ENCODE assay signal across 1 cellular context in genomic region chr20:17710379-17711305, GRCh38.
TF ChIP-seq lines count a peak whose summit lies in the region.

No MANE protein-coding gene starts in this region.

TF ChIP-seq in HepG2, 621 proteins besides CTCF, POLR2A, EP300 and RAD21 (continued from another document and continues in another):
- TF ChIP-seq ELK4 (CRISPR knock-in tag; IDR thresholded peaks at IDR 0.05; ENCODE audit: borderline replicate concordance), result no peak
- peak; percentile 86 for TF ChIP-seq ZMAT3 (CRISPR knock-in tag; conservative IDR thresholded peaks at IDR 0.05)
- TF ChIP-seq SSRP1 (CRISPR knock-in tag; IDR thresholded peaks at IDR 0.05), result peak; percentile 72; the same call in 1 of the 2 replicates
- 0 out of 2 replicates have a peak, but pooled peaks have one; percentile 26 for TF ChIP-seq SIX1 (CRISPR knock-in tag; IDR thresholded peaks at IDR 0.05; ENCODE audit: borderline replicate concordance)
- TF ChIP-seq E2F1 (CRISPR knock-in tag; IDR thresholded peaks at IDR 0.05), result peak; percentile 40; the same call in 1 of the 2 replicates
- no peak for TF ChIP-seq PRDM10 (CRISPR knock-in tag; IDR thresholded peaks at IDR 0.05; ENCODE audit: low read depth)
- no peak for TF ChIP-seq SNAPC2 (CRISPR knock-in tag; IDR thresholded peaks at IDR 0.05)
- no peak for TF ChIP-seq ADNP (CRISPR knock-in tag; IDR thresholded peaks at IDR 0.05)
- TF ChIP-seq ATRX (CRISPR knock-in tag; IDR thresholded peaks at IDR 0.05; ENCODE audit: borderline replicate concordance), result no peak
- no peak; the same call in 1 of the 2 replicates for TF ChIP-seq TRAFD1 (CRISPR knock-in tag; IDR thresholded peaks at IDR 0.05; ENCODE audit: borderline replicate concordance)
- no peak for TF ChIP-seq DMTF1 (CRISPR knock-in tag; IDR thresholded peaks at IDR 0.05)
- TF ChIP-seq MIER3 (CRISPR knock-in tag; IDR thresholded peaks at IDR 0.05; ENCODE audit: borderline replicate concordance), result 0 out of 2 replicates have a peak, but pooled peaks have one; percentile 17
- TF ChIP-seq NFIC (IDR thresholded peaks at IDR 0.05; ENCODE audit: low read length), result no peak
- TF ChIP-seq ZNF18 (CRISPR knock-in tag; IDR thresholded peaks at IDR 0.05; ENCODE audit: insufficient replicate concordance), result peak; percentile 59
- TF ChIP-seq THAP9 (CRISPR knock-in tag; IDR thresholded peaks at IDR 0.05; ENCODE audit: borderline replicate concordance), result peak; percentile 67; the same call in 1 of the 2 replicates
- no peak for TF ChIP-seq JUN (CRISPR knock-in tag; IDR thresholded peaks at IDR 0.05)
- peak; percentile 84; the same call in 1 of the 2 replicates for TF ChIP-seq CHD4 (IDR thresholded peaks at IDR 0.05; ENCODE audit: borderline replicate concordance, low read length)
- TF ChIP-seq MAX (IDR thresholded peaks at IDR 0.05), result peak; percentile 85
- TF ChIP-seq CCAR2 (optimal IDR thresholded peaks at IDR 0.05; ENCODE audit: low read depth, low read length), result peak; percentile 91
- TF ChIP-seq ZBTB2 (CRISPR knock-in tag; IDR thresholded peaks at IDR 0.05; ENCODE audit: low read depth), result no peak
- TF ChIP-seq BCL3 (CRISPR knock-in tag; IDR thresholded peaks at IDR 0.05), result no peak; the same call in 1 of the 2 replicates
- TF ChIP-seq IRX3 (CRISPR knock-in tag; IDR thresholded peaks at IDR 0.05; ENCODE audit: borderline replicate concordance, low read depth), result no peak
- no peak; the same call in 1 of the 2 replicates for TF ChIP-seq ZBTB7A (CRISPR knock-in tag; IDR thresholded peaks at IDR 0.05)
- TF ChIP-seq HDAC1 (CRISPR knock-in tag; IDR thresholded peaks at IDR 0.05), result peak; percentile 64
- TF ChIP-seq SMAD3 (CRISPR knock-in tag; IDR thresholded peaks at IDR 0.05), result peak; percentile 50; the same call in 1 of the 2 replicates
- peak; percentile 76 for TF ChIP-seq THRA (CRISPR knock-in tag; IDR thresholded peaks at IDR 0.05; ENCODE audit: borderline replicate concordance)
- TF ChIP-seq ZNF781 (CRISPR knock-in tag; IDR thresholded peaks at IDR 0.05; ENCODE audit: borderline replicate concordance, not compliant biosample characterization), result no peak
- TF ChIP-seq ZNF562 (CRISPR knock-in tag; IDR thresholded peaks at IDR 0.05; ENCODE audit: borderline replicate concordance), result no peak
- TF ChIP-seq MTF2 (CRISPR knock-in tag; IDR thresholded peaks at IDR 0.05; ENCODE audit: borderline replicate concordance), result 0 out of 2 replicates have a peak, but pooled peaks have one; percentile 23
- no peak for TF ChIP-seq TAF15 (IDR thresholded peaks at IDR 0.05; ENCODE audit: low read depth, low read length, poor library complexity, severe bottlenecking)
- peak; percentile 88 for TF ChIP-seq HNF4G (IDR thresholded peaks at IDR 0.05; ENCODE audit: borderline replicate concordance, low read depth, low read length)
- peak; percentile 94 for TF ChIP-seq HNF4G (CRISPR knock-in tag; IDR thresholded peaks at IDR 0.05; ENCODE audit: borderline replicate concordance, low read depth)
- TF ChIP-seq SMYD3 (CRISPR knock-in tag; IDR thresholded peaks at IDR 0.05), result no peak
- peak; percentile 73; the same call in 1 of the 2 replicates for TF ChIP-seq ZNF160 (CRISPR knock-in tag; IDR thresholded peaks at IDR 0.05)
- TF ChIP-seq ZBTB37 (CRISPR knock-in tag; IDR thresholded peaks at IDR 0.05), result no peak
